Comparison of ENCODE assay signal across 2 cellular contexts in the genomic region with DNA sequence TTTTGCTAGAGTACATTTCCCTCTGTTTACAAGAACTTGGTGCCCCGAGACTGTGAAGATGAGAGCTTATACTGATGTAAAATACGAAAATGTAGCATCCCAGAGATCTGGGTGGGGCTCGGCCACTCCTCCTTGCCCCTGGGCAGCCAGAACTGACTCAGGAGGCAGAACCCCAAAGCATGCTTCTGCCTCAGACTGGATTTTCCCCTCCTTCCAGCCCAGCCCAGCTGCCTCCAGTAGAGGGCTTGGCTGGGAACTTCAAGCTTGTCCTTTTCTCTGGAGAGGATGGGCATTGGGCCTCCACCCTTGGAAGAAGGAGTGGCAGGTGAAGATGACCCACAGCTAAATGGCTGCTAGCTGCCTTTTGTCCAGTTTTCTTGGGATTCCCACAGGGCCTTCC.
TF ChIP-seq lines count a peak whose summit lies in the region.

No MANE protein-coding gene starts in this region.

TF ChIP-seq in A549, 52 proteins besides CTCF, POLR2A, EP300 and RAD21 (continued from another document):
- no peak for TF ChIP-seq PHF8 (IDR thresholded peaks at IDR 0.05; ENCODE audit: borderline replicate concordance, low read depth)
- no peak for TF ChIP-seq HOXA7 (CRISPR knock-in tag; IDR thresholded peaks at IDR 0.05)
- TF ChIP-seq, protein P1, sequence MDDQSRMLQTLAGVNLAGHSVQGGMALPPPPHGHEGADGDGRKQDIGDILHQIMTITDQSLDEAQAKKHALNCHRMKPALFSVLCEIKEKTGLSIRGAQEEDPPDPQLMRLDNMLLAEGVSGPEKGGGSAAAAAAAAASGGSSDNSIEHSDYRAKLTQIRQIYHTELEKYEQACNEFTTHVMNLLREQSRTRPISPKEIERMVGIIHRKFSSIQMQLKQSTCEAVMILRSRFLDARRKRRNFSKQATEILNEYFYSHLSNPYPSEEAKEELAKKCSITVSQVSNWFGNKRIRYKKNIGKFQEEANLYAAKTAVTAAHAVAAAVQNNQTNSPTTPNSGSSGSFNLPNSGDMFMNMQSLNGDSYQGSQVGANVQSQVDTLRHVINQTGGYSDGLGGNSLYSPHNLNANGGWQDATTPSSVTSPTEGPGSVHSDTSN (IDR thresholded peaks at IDR 0.05): no peak
- TF ChIP-seq, protein P2, sequence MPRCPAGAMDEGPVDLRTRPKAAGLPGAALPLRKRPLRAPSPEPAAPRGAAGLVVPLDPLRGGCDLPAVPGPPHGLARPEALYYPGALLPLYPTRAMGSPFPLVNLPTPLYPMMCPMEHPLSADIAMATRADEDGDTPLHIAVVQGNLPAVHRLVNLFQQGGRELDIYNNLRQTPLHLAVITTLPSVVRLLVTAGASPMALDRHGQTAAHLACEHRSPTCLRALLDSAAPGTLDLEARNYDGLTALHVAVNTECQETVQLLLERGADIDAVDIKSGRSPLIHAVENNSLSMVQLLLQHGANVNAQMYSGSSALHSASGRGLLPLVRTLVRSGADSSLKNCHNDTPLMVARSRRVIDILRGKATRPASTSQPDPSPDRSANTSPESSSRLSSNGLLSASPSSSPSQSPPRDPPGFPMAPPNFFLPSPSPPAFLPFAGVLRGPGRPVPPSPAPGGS (IDR thresholded peaks at IDR 0.05): no peak
- TF ChIP-seq, protein P3, sequence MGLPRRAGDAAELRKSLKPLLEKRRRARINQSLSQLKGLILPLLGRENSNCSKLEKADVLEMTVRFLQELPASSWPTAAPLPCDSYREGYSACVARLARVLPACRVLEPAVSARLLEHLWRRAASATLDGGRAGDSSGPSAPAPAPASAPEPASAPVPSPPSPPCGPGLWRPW (IDR thresholded peaks at IDR 0.05): no peak
- no peak for TF ChIP-seq RNF2 (IDR thresholded peaks at IDR 0.05; ENCODE audit: borderline replicate concordance, low read depth)
- TF ChIP-seq RFX5 (IDR thresholded peaks at IDR 0.05): no peak
- no peak for TF ChIP-seq POLR2AphosphoS2 (conservative IDR thresholded peaks at IDR 0.05; ENCODE audit: low read length)
- no peak for TF ChIP-seq NR3C1 (IDR thresholded peaks at IDR 0.05)
- no peak for TF ChIP-seq HOXB5 (CRISPR knock-in tag; IDR thresholded peaks at IDR 0.05)
- TF ChIP-seq, protein P4, sequence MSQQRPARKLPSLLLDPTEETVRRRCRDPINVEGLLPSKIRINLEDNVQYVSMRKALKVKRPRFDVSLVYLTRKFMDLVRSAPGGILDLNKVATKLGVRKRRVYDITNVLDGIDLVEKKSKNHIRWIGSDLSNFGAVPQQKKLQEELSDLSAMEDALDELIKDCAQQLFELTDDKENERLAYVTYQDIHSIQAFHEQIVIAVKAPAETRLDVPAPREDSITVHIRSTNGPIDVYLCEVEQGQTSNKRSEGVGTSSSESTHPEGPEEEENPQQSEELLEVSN (IDR thresholded peaks at IDR 0.05; ENCODE audit: borderline replicate concordance, low read depth): no peak
- TF ChIP-seq RARB (CRISPR knock-in tag; IDR thresholded peaks at IDR 0.05): no peak
- TF ChIP-seq NFE2L2 (conservative IDR thresholded peaks at IDR 0.05; ENCODE audit: low read length): no peak
- TF ChIP-seq KDM1A (IDR thresholded peaks at IDR 0.05; ENCODE audit: low read depth): no peak

TF ChIP-seq in GM23338, 12 proteins besides CTCF, POLR2A, EP300 and RAD21 (continued from another document):
- no peak for TF ChIP-seq EZH2phosphoT487 (IDR thresholded peaks at IDR 0.05; ENCODE audit: unreplicated experiment)
- TF ChIP-seq, protein P5, sequence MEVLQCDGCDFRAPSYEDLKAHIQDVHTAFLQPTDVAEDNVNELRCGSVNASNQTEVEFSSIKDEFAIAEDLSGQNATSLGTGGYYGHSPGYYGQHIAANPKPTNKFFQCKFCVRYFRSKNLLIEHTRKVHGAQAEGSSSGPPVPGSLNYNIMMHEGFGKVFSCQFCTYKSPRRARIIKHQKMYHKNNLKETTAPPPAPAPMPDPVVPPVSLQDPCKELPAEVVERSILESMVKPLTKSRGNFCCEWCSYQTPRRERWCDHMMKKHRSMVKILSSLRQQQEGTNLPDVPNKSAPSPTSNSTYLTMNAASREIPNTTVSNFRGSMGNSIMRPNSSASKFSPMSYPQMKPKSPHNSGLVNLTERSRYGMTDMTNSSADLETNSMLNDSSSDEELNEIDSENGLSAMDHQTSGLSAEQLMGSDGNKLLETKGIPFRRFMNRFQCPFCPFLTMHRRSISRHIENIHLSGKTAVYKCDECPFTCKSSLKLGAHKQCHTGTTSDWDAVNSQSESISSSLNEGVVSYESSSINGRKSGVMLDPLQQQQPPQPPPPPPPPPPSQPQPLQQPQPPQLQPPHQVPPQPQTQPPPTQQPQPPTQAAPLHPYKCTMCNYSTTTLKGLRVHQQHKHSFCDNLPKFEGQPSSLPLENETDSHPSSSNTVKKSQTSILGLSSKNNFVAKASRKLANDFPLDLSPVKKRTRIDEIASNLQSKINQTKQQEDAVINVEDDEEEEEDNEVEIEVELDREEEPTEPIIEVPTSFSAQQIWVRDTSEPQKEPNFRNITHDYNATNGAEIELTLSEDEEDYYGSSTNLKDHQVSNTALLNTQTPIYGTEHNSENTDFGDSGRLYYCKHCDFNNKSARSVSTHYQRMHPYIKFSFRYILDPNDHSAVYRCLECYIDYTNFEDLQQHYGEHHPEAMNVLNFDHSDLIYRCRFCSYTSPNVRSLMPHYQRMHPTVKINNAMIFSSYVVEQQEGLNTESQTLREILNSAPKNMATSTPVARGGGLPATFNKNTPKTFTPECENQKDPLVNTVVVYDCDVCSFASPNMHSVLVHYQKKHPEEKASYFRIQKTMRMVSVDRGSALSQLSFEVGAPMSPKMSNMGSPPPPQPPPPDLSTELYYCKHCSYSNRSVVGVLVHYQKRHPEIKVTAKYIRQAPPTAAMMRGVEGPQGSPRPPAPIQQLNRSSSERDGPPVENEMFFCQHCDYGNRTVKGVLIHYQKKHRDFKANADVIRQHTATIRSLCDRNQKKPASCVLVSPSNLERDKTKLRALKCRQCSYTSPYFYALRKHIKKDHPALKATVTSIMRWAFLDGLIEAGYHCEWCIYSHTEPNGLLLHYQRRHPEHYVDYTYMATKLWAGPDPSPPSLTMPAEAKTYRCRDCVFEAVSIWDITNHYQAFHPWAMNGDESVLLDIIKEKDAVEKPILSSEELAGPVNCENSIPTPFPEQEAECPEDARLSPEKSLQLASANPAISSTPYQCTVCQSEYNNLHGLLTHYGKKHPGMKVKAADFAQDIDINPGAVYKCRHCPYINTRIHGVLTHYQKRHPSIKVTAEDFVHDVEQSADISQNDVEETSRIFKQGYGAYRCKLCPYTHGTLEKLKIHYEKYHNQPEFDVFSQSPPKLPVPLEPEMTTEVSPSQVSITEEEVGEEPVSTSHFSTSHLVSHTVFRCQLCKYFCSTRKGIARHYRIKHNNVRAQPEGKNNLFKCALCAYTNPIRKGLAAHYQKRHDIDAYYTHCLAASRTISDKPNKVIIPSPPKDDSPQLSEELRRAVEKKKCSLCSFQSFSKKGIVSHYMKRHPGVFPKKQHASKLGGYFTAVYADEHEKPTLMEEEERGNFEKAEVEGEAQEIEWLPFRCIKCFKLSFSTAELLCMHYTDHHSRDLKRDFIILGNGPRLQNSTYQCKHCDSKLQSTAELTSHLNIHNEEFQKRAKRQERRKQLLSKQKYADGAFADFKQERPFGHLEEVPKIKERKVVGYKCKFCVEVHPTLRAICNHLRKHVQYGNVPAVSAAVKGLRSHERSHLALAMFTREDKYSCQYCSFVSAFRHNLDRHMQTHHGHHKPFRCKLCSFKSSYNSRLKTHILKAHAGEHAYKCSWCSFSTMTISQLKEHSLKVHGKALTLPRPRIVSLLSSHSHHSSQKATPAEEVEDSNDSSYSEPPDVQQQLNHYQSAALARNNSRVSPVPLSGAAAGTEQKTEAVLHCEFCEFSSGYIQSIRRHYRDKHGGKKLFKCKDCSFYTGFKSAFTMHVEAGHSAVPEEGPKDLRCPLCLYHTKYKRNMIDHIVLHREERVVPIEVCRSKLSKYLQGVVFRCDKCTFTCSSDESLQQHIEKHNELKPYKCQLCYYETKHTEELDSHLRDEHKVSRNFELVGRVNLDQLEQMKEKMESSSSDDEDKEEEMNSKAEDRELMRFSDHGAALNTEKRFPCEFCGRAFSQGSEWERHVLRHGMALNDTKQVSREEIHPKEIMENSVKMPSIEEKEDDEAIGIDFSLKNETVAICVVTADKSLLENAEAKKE (CRISPR knock-in tag; IDR thresholded peaks at IDR 0.05): no peak
- TF ChIP-seq, protein P6, sequence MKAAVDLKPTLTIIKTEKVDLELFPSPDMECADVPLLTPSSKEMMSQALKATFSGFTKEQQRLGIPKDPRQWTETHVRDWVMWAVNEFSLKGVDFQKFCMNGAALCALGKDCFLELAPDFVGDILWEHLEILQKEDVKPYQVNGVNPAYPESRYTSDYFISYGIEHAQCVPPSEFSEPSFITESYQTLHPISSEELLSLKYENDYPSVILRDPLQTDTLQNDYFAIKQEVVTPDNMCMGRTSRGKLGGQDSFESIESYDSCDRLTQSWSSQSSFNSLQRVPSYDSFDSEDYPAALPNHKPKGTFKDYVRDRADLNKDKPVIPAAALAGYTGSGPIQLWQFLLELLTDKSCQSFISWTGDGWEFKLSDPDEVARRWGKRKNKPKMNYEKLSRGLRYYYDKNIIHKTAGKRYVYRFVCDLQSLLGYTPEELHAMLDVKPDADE (IDR thresholded peaks at IDR 0.05): no peak
- TF ChIP-seq POLR2AphosphoS5 (IDR thresholded peaks at IDR 0.05; ENCODE audit: low read depth): no peak
- TF ChIP-seq, protein P7, sequence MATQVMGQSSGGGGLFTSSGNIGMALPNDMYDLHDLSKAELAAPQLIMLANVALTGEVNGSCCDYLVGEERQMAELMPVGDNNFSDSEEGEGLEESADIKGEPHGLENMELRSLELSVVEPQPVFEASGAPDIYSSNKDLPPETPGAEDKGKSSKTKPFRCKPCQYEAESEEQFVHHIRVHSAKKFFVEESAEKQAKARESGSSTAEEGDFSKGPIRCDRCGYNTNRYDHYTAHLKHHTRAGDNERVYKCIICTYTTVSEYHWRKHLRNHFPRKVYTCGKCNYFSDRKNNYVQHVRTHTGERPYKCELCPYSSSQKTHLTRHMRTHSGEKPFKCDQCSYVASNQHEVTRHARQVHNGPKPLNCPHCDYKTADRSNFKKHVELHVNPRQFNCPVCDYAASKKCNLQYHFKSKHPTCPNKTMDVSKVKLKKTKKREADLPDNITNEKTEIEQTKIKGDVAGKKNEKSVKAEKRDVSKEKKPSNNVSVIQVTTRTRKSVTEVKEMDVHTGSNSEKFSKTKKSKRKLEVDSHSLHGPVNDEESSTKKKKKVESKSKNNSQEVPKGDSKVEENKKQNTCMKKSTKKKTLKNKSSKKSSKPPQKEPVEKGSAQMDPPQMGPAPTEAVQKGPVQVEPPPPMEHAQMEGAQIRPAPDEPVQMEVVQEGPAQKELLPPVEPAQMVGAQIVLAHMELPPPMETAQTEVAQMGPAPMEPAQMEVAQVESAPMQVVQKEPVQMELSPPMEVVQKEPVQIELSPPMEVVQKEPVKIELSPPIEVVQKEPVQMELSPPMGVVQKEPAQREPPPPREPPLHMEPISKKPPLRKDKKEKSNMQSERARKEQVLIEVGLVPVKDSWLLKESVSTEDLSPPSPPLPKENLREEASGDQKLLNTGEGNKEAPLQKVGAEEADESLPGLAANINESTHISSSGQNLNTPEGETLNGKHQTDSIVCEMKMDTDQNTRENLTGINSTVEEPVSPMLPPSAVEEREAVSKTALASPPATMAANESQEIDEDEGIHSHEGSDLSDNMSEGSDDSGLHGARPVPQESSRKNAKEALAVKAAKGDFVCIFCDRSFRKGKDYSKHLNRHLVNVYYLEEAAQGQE (IDR thresholded peaks at IDR 0.05; ENCODE audit: unreplicated experiment): no peak
